ENCODE assay signal across 11 cellular contexts in genomic region chr4:57501715-57502114, GRCh38.
DNase-seq lines count a peak whose midpoint lies in the region; ATAC-seq and TF ChIP-seq lines count a peak whose summit lies in the region.
"Had no signal": no experiment of that assay in that cellular context is flagged by ENCODE, and none has a peak within 500 bp of the region (broad histone marks: within the 10 kb centered on the region; RNA-seq: fewer than 3 reads in every experiment).

No MANE protein-coding gene starts in this region.

- no peak overlapping the region for H3K4me2 ChIP-seq in osteoblast (ENCODE audit: insufficient read depth, low read length)

- no peak for TF ChIP-seq CTCF in gastroesophageal sphincter (IDR thresholded peaks at IDR 0.05)
- TF ChIP-seq CTCF in osteoblast (IDR thresholded peaks at IDR 0.05; ENCODE audit: extremely low read depth, low read depth, low read length) = no peak
- no peak for TF ChIP-seq CTCF in nephron progenitor cell (IDR thresholded peaks at IDR 0.05)

- no peaks in the 10 kb centered on the region for H3K79me2 ChIP-seq in osteoblast (ENCODE audit: insufficient read depth, low read length)

- H3K27me3 Mint-ChIP-seq in nephron progenitor cell (ENCODE audit: low read depth, poor library complexity) = peaks cover 2% of the 10 kb centered on the region
- H3K27me3 Mint-ChIP-seq: CD4-positive, alpha-beta T cell had no signal

- no peak for TF ChIP-seq EP300 in gastroesophageal sphincter (IDR thresholded peaks at IDR 0.05)

- H3K9me3 Mint-ChIP-seq in nephron progenitor cell = no peaks in the 10 kb centered on the region
- H3K9me3 Mint-ChIP-seq: CD4-positive, alpha-beta T cell had no signal

- ATAC-seq in gastroesophageal sphincter = peak; percentile 84

- no peaks in the 10 kb centered on the region for H3K9me3 ChIP-seq in gastroesophageal sphincter
- no peaks in the 10 kb centered on the region for H3K9me3 ChIP-seq in osteoblast (ENCODE audit: low read depth, low read length)
- H3K9me3 ChIP-seq: prostate gland had no signal

- TF ChIP-seq POLR2A in gastroesophageal sphincter (IDR thresholded peaks at IDR 0.05) (no peak), erythroblast (IDR thresholded peaks at IDR 0.05; ENCODE audit: low read length) (no peak)

- 0 to 23% methylated on average over 4 of the region's 4 CpGs for WGBS in gastroesophageal sphincter (ENCODE audit: low coverage in 1 of 2), 2 donors

- peaks cover 14% of the 10 kb centered on the region for H3K4me1 Mint-ChIP-seq in nephron progenitor cell

- DNase-seq in GM04503 (ENCODE audit: low read depth) (peak; percentile 26), SW480 (ENCODE audit: low spot score) (peak; percentile 1), osteoblast (ENCODE audit: insufficient read length, low spot score, missing footprints) (peak; percentile 18), T-helper 1 cell (no peak), erythroblast (lab: John Stamatoyannopoulos, UW) (no peak), nephron progenitor cell (no peak)
- DNase-seq in stimulated activated CD4-positive, alpha-beta T cell treated with anti-CD3 and anti-CD28 coated beads, Interleukin-2, amount 100 ng/mL, for 24 hours = no peak
- DNase-seq: CD4-positive, alpha-beta T cell; NCI-H1436 had no signal

- H3K4me3 ChIP-seq in gastroesophageal sphincter (no peak overlapping the region), osteoblast (ENCODE audit: insufficient read depth, low read length) (no peak overlapping the region)
- H3K4me3 ChIP-seq: prostate gland had no signal

- no peaks in the 10 kb centered on the region for H4K20me1 ChIP-seq in osteoblast (ENCODE audit: insufficient read depth, low read length)

- no peak overlapping the region for H2AFZ ChIP-seq in osteoblast (ENCODE audit: low read length)

- H3K36me3 ChIP-seq in gastroesophageal sphincter (no peaks in the 10 kb centered on the region), osteoblast (ENCODE audit: insufficient read depth, low read length) (no peaks in the 10 kb centered on the region)
- H3K36me3 ChIP-seq: prostate gland had no signal

- H3K4me1 ChIP-seq in gastroesophageal sphincter (peaks cover 0 to 25% (median 0%) of the 10 kb centered on the region in 3 donors), osteoblast (ENCODE audit: insufficient read depth, low read length) (no peaks in the 10 kb centered on the region)
- H3K4me1 ChIP-seq: prostate gland had no signal

- H3K27ac Mint-ChIP-seq in nephron progenitor cell = no peak overlapping the region
- H3K27ac Mint-ChIP-seq: CD4-positive, alpha-beta T cell had no signal

- H3K27ac ChIP-seq in gastroesophageal sphincter (peak overlapping the region; percentile 5 to 60 (median 46)), osteoblast (ENCODE audit: low read depth, low read length) (no peak overlapping the region)
- H3K27ac ChIP-seq: prostate gland had no signal

- H3K36me3 Mint-ChIP-seq in nephron progenitor cell (ENCODE audit: low read depth) = no peaks in the 10 kb centered on the region

- no peak overlapping the region for H3K4me3 Mint-ChIP-seq in nephron progenitor cell
- H3K4me3 Mint-ChIP-seq: CD4-positive, alpha-beta T cell had no signal

- H3K27me3 ChIP-seq in gastroesophageal sphincter (no peaks in the 10 kb centered on the region), osteoblast (ENCODE audit: insufficient read depth, low read length) (no peaks in the 10 kb centered on the region)

Comparison
In these comparisons a context has a peak if more than half of its experiments do, and no peak if none do; other contexts are left out.
1. DNase-seq: peak in GM04503 (single experiment), SW480 (single experiment) and osteoblast (single experiment); none in T-helper 1 cell (0 of 5), erythroblast (0 of 2), nephron progenitor cell (single experiment) and stimulated activated CD4-positive, alpha-beta T cell treated with anti-CD3 and anti-CD28 coated beads, Interleukin-2, amount 100 ng/mL, for 24 hours (0 of 2).